In genomic region chr9:77011973-77012817, GRCh38 we compare ENCODE assay signal across 8 cellular contexts. TPM values are rescaled to one million over a fixed set of nuclear protein-coding genes. Genes with fewer than 3 reads are reported as not detected.
DNase-seq lines count a peak whose midpoint lies in the region; ATAC-seq and TF ChIP-seq lines count a peak whose summit lies in the region.

No MANE protein-coding gene starts in this region.

- intact Hi-C loops in uterus (cut with DNase I; ENCODE audit: low total_unique reads): no loop called here

- peak overlapping the region; percentile 11 for H3K4me3 Mint-ChIP-seq in activated T-cell treated with anti-CD3 and anti-CD28 coated beads, Interleukin-2, amount 50 U/mL, for 4 hours

- H4K8ac ChIP-seq in trophoblast cell (ENCODE audit: low read depth, low read length): no peak overlapping the region

- H2AFZ ChIP-seq in trophoblast cell (ENCODE audit: insufficient read depth, low read length, poor library complexity): no peak overlapping the region

- H3K4me2 ChIP-seq in trophoblast cell (ENCODE audit: low read length): peak overlapping the region; percentile 62

- H3K9me3 ChIP-seq in HAP-1 (no peaks in the 10 kb centered on the region), gastroesophageal sphincter (no peaks in the 10 kb centered on the region), trophoblast cell (ENCODE audit: insufficient read depth, low read depth, low read length) (peaks cover 5% of the 10 kb centered on the region), uterus (no peaks in the 10 kb centered on the region)

- H3K4me1 ChIP-seq in HAP-1 (no peaks in the 10 kb centered on the region), gastroesophageal sphincter (peaks cover 0 to 47% (median 16%) of the 10 kb centered on the region in 3 donors), trophoblast cell (ENCODE audit: control insufficient read depth in 1 of 2, insufficient read depth in 2 of 2, low read length in 2 of 2) (peaks cover 8 to 10% of the 10 kb centered on the region in 2 experiments), uterus (peaks cover 0 to 6% of the 10 kb centered on the region in 2 donors)

- no peaks in the 10 kb centered on the region for H3K9me3 Mint-ChIP-seq in activated T-cell treated with anti-CD3 and anti-CD28 coated beads, Interleukin-2, amount 50 U/mL, for 4 hours

- WGBS in gastroesophageal sphincter (ENCODE audit: low coverage in 1 of 2), 2 donors: 12 to 23% methylated on average over 12 to 18 of the region's 42 CpGs
- no CpG with 5 or more reads among the region's 42 CpGs for WGBS in trophoblast cell (ENCODE audit: extremely low coverage, insufficient coverage, insufficient read length)

- H4K12ac ChIP-seq in trophoblast cell (ENCODE audit: low read depth, low read length): no peak overlapping the region

- H3K4ac ChIP-seq in trophoblast cell (ENCODE audit: low read depth, low read length): no peak overlapping the region

- H3K27me3 Mint-ChIP-seq in activated T-cell treated with anti-CD3 and anti-CD28 coated beads, Interleukin-2, amount 50 U/mL, for 4 hours (ENCODE audit: low read depth): peaks cover 67% of the 10 kb centered on the region

- no peak overlapping the region for H2AK5ac ChIP-seq in trophoblast cell (ENCODE audit: low read length)

- H2BK12ac ChIP-seq in trophoblast cell (ENCODE audit: low read length): no peak overlapping the region

- peak; percentile 79 to 82 for ATAC-seq in activated T-cell treated with anti-CD3 and anti-CD28 coated beads, Interleukin-2, amount 50 U/mL, for 4 hours
- peak; percentile 50 for ATAC-seq in gastroesophageal sphincter

- DNase-seq in DMS79 treated with DMSO at 0.1 percent for 48 hours (lab: John Stamatoyannopoulos, UW) (peak; percentile 73), HAP-1 (ENCODE audit: low spot score in 2 of 2) (peak; percentile 45 to 88), NCI-H460 (ENCODE audit: extremely low read depth, low read depth) (peak; percentile 11), trophoblast cell (peak; percentile 53 to 75), uterus (peak; percentile 34 to 39), hepatic stellate cell (ENCODE audit: low spot score) (no peak)
- peak; percentile 38 for DNase-seq in activated T-cell treated with anti-CD3 and anti-CD28 coated beads, Interleukin-2, amount 50 U/mL, for 4 hours

- no peak overlapping the region for H3K23ac ChIP-seq in trophoblast cell (ENCODE audit: low read length)

- TF ChIP-seq EP300 in gastroesophageal sphincter (IDR thresholded peaks at IDR 0.05): no peak

- no peak overlapping the region for H2BK5ac ChIP-seq in trophoblast cell (ENCODE audit: low read depth, low read length, poor library complexity)

- peaks cover 4% of the 10 kb centered on the region for H3K4me1 Mint-ChIP-seq in activated T-cell treated with anti-CD3 and anti-CD28 coated beads, Interleukin-2, amount 50 U/mL, for 4 hours (ENCODE audit: low read depth)

- no peak overlapping the region for H2BK120ac ChIP-seq in trophoblast cell (ENCODE audit: insufficient read depth, low read length, poor library complexity)

- no peak overlapping the region for H4K91ac ChIP-seq in trophoblast cell (ENCODE audit: low read depth, low read length)

- no peak overlapping the region for H3K27ac ChIP-seq in gastroesophageal sphincter
- no peak overlapping the region for H3K27ac ChIP-seq in trophoblast cell (ENCODE audit: low read depth, low read length)
- no peak overlapping the region for H3K27ac ChIP-seq in uterus

- H3K36me3 Mint-ChIP-seq in activated T-cell treated with anti-CD3 and anti-CD28 coated beads, Interleukin-2, amount 50 U/mL, for 4 hours (ENCODE audit: insufficient read depth): no peaks in the 10 kb centered on the region

- no peak overlapping the region for H3K9ac ChIP-seq in trophoblast cell (ENCODE audit: low read length)

- H3K36me3 ChIP-seq in HAP-1 (replicated peaks) (no peaks in the 10 kb centered on the region), gastroesophageal sphincter (no peaks in the 10 kb centered on the region), trophoblast cell (ENCODE audit: control insufficient read depth in 1 of 2, insufficient read depth in 2 of 2, low read length in 2 of 2) (no peaks in the 10 kb centered on the region), uterus (no peaks in the 10 kb centered on the region)

- peaks cover 42% of the 10 kb centered on the region for H3K27me3 ChIP-seq in HAP-1 (ENCODE audit: low read depth)
- H3K27me3 ChIP-seq in gastroesophageal sphincter: peaks cover 100% of the 10 kb centered on the region
- peaks cover 45% of the 10 kb centered on the region for H3K27me3 ChIP-seq in trophoblast cell (ENCODE audit: insufficient read depth, low read length)
- H3K27me3 ChIP-seq in uterus: peaks cover 29 to 77% of the 10 kb centered on the region in 2 donors

- TF ChIP-seq CTCF in gastroesophageal sphincter (IDR thresholded peaks at IDR 0.05) (peak in 3 of 4 experiments; percentile 48 to 71 (median 56)), uterus (IDR thresholded peaks at IDR 0.05) (peak; percentile 37 to 68 (median 48))

- in situ Hi-C loops in HAP-1 (cut with MboI; ENCODE audit: low sequenced_read_pairs): no loop called here

- H3K4me3 ChIP-seq in HAP-1 (peak overlapping the region; percentile 17), gastroesophageal sphincter (no peak overlapping the region), trophoblast cell (ENCODE audit: low read depth, low read length) (no peak overlapping the region), uterus (no peak overlapping the region)

- H3K79me1 ChIP-seq in trophoblast cell (ENCODE audit: low read length): no peaks in the 10 kb centered on the region

- H3K18ac ChIP-seq in trophoblast cell (ENCODE audit: low read length): no peak overlapping the region

- no peaks in the 10 kb centered on the region for H3K79me2 ChIP-seq in trophoblast cell (ENCODE audit: control insufficient read depth, insufficient read depth, low read length, poor library complexity)

- no peak overlapping the region for H3K14ac ChIP-seq in trophoblast cell (ENCODE audit: low read length)

- TF ChIP-seq POLR2A in gastroesophageal sphincter (IDR thresholded peaks at IDR 0.05) (no peak), uterus (IDR thresholded peaks at IDR 0.05) (no peak)

RNA-seq across cellular contexts. Expression of gene FOXB2, which starts 7.3 kb away (rescaled TPM):
- 0.07 TPM in 1 of 2 replicates, not detected in the other for total RNA-seq in NCI-H460 (2014; rRNA removed; shearing (Covaris generic))
- not detected in 2 replicates for polyA plus RNA-seq in NCI-H460 (2014; cell fraction: nucleus; rRNA removed)
- total RNA-seq in activated T-cell treated with anti-CD3 and anti-CD28 coated beads, Interleukin-2, amount 50 U/mL, for 4 hours: not detected
- total RNA-seq in gastroesophageal sphincter: not detected
- not detected in 2 replicates for polyA plus RNA-seq in trophoblast cell (2013)
- not detected for total RNA-seq in uterus
